In genomic region chr11:110379936-110380335, GRCh38 we compare ENCODE assay signal across 27 cellular contexts.
"Had no signal": no experiment of that assay in that cellular context is flagged by ENCODE, and none has a peak within 500 bp of the region (broad histone marks: within the 10 kb centered on the region; RNA-seq: fewer than 3 reads in every experiment).

No MANE protein-coding gene starts in this region.

- H3K79me2 ChIP-seq: hepatocyte had no signal

- H3K4me3 Mint-ChIP-seq: mesothelial cell of epicardium; naive B cell; natural killer cell; nephron progenitor cell; neural progenitor cell; stimulated activated naive B cell treated with anti-CD40 and anti-IgM and Interleukin-4, amounts not matched to agents 10 μg/mL and 1 μg/mL and 100 μg/mL, for 72 hours had no signal

- H3K27me3 ChIP-seq: hepatocyte, neural progenitor cell, neutrophil, ovary, right atrium auricular region, right lobe of liver, stomach, testis, thyroid gland, transverse colon, upper lobe of right lung, uterus had no signal

- H3K9ac ChIP-seq: neural progenitor cell had no signal

- H3K27ac Mint-ChIP-seq: mesothelial cell of epicardium; naive B cell; natural killer cell; nephron progenitor cell; neural progenitor cell; stimulated activated naive B cell treated with anti-CD40 and anti-IgM and Interleukin-4, amounts not matched to agents 10 μg/mL and 1 μg/mL and 100 μg/mL, for 72 hours had no signal

- H3K36me3 ChIP-seq: left ventricle myocardium inferior, neural progenitor cell, neutrophil, ovary, right atrium auricular region, right lobe of liver, stomach, thyroid gland, transverse colon, upper lobe of right lung, uterus had no signal

- H3K4me1 ChIP-seq: neural progenitor cell, upper lobe of right lung, uterus had no signal

- H3K27ac ChIP-seq: hepatocyte, left ventricle myocardium inferior, neural progenitor cell, neutrophil, ovary, right atrium auricular region, right lobe of liver, stomach, testis, thyroid gland, transverse colon, upper lobe of right lung, uterus had no signal

- DNase-seq: left ventricle myocardium inferior; mesendoderm; naive B cell; natural killer cell; nephron progenitor cell; occipital lobe; ovary; right lobe of liver; stimulated activated CD4-positive, alpha-beta T cell treated with anti-CD3 and anti-CD28 coated beads, Interleukin-12 subunit alpha, Interleukin-12 subunit beta, amount 100 ng/mL, for 4 hours; stimulated activated CD4-positive, alpha-beta T cell treated with anti-CD3 and anti-CD28 coated beads, Interleukin-15, amount 100 ng/mL, for 24 hours; stimulated activated CD4-positive, alpha-beta T cell treated with anti-CD3 and anti-CD28 coated beads, Interleukin-2, amount 100 ng/mL, for 24 hours; stimulated activated CD4-positive, alpha-beta T cell treated with anti-CD3 and anti-CD28 coated beads, Interleukin-4, amount 100 ng/mL, for 1 hour; stimulated activated naive B cell treated with anti-CD40 and anti-IgM and Interleukin-4, amounts not matched to agents 10 μg/mL and 1 μg/mL and 100 μg/mL, for 72 hours; stimulated activated naive CD8-positive, alpha-beta T cell treated with anti-CD3 and anti-CD28 coated beads, Interleukin-15, Interleukin-2, amounts not matched to agents 100 U/mL and 50 U/mL, for 24 hours; stomach; testis; thyroid gland; transverse colon; upper lobe of right lung; uterus had no signal

- H3K27me3 Mint-ChIP-seq: progenitor cell of endocrine pancreas had no signal

- H3K4me3 ChIP-seq: hepatocyte, left ventricle myocardium inferior, lung, neural progenitor cell, ovary, right atrium auricular region, right lobe of liver, stomach, testis, thyroid gland, transverse colon, upper lobe of right lung, uterus had no signal

- H2AFZ ChIP-seq: hepatocyte, neural progenitor cell had no signal

- H3K9me3 ChIP-seq: left ventricle myocardium inferior, neutrophil, ovary, right atrium auricular region, right lobe of liver, stomach, testis, thyroid gland, transverse colon, upper lobe of right lung, uterus had no signal

- H3K9me3 Mint-ChIP-seq: natural killer cell; stimulated activated naive B cell treated with anti-CD40 and anti-IgM and Interleukin-4, amounts not matched to agents 10 μg/mL and 1 μg/mL and 100 μg/mL, for 72 hours had no signal

- H3K36me3 Mint-ChIP-seq: mesothelial cell of epicardium; naive B cell; natural killer cell; neural progenitor cell; stimulated activated naive B cell treated with anti-CD40 and anti-IgM and Interleukin-4, amounts not matched to agents 10 μg/mL and 1 μg/mL and 100 μg/mL, for 72 hours had no signal

- H3K4me2 ChIP-seq: hepatocyte, neural progenitor cell had no signal
